ENCODE assay signal across 20 cellular contexts in genomic region chr6:131998255-131998982, GRCh38. TPM values are rescaled to one million over a fixed set of nuclear protein-coding genes. Genes with fewer than 3 reads are reported as not detected.
DNase-seq lines count a peak whose midpoint lies in the region; ATAC-seq and TF ChIP-seq lines count a peak whose summit lies in the region.
"Had no signal": no experiment of that assay in that cellular context is flagged by ENCODE, and none has a peak within 500 bp of the region (broad histone marks: within the 10 kb centered on the region; RNA-seq: fewer than 3 reads in every experiment).

No MANE protein-coding gene starts in this region.

- H3K4me1 Mint-ChIP-seq in natural killer cell, result no peaks in the 10 kb centered on the region

- DNase-seq in DMS53 (lab: John Stamatoyannopoulos, UW), result peak; percentile 13
- DNase-seq in DMS53 treated with DMSO at 0.1 percent for 48 hours (lab: John Stamatoyannopoulos, UW; ENCODE audit: unreplicated experiment), result no peak
- peak; percentile 63 to 93 for DNase-seq in cardiac fibroblast (ENCODE audit: low read depth in 2 of 2)
- peak; percentile 48 for DNase-seq in hepatocyte (ENCODE audit: low spot score)
- no peak for DNase-seq in testis
- DNase-seq in natural killer cell, result no peak
- no peak for DNase-seq in NCI-H1436 (lab: John Stamatoyannopoulos, UW)
- DNase-seq: 8988T; activated CD4-positive, alpha-beta T cell treated with anti-CD3 and anti-CD28 coated beads, Interleukin-2, amount 50 U/mL, for 1 hour; activated naive CD4-positive, alpha-beta T cell treated with anti-CD3 and anti-CD28 coated beads for 36 hours; DMS79; effector memory CD4-positive, alpha-beta T cell; mammary epithelial cell; NCI-H2081; NCI-H526 treated with DMSO at 0.1 percent for 48 hours; OCI-M1; stimulated activated CD4-positive, alpha-beta T cell treated with anti-CD3 and anti-CD28 coated beads, Interleukin-4, amount 100 ng/mL, for 24 hours; stimulated activated CD8-positive, alpha-beta memory T cell treated with anti-CD3 and anti-CD28 coated beads, Interleukin-4, amount 100 ng/mL, for 48 hours had no signal

- H4K20me1 ChIP-seq in hepatocyte (ENCODE audit: insufficient read depth, poor library complexity, severe bottlenecking), result no peaks in the 10 kb centered on the region

- H3K4me2 ChIP-seq in hepatocyte, result no peak overlapping the region

- intact Hi-C loops in testis (cut with DNase I; ENCODE audit: low total_unique reads) (no loop called here), natural killer cell (cut with micrococcal nuclease) (no loop called here)

- no peaks in the 10 kb centered on the region for H3K9me2 ChIP-seq in hepatocyte (replicated peaks; ENCODE audit: insufficient read depth)

- no peaks in the 10 kb centered on the region for H3K36me3 Mint-ChIP-seq in natural killer cell
- H3K36me3 Mint-ChIP-seq: brain had no signal

- no peak overlapping the region for H3K4me3 Mint-ChIP-seq in natural killer cell
- H3K4me3 Mint-ChIP-seq: activated naive CD4-positive, alpha-beta T cell treated with anti-CD3 and anti-CD28 coated beads for 36 hours; brain had no signal

- no peak for TF ChIP-seq CTCF in cardiac fibroblast (IDR thresholded peaks at IDR 0.05; ENCODE audit: low read depth, low read length)
- TF ChIP-seq CTCF in hepatocyte (IDR thresholded peaks at IDR 0.05; ENCODE audit: poor library complexity), result no peak
- no peak for TF ChIP-seq CTCF in testis (IDR thresholded peaks at IDR 0.05)
- no peak for TF ChIP-seq CTCF in natural killer cell (IDR thresholded peaks at IDR 0.05)

- H3K9me3 Mint-ChIP-seq in natural killer cell, result no peaks in the 10 kb centered on the region
- H3K9me3 Mint-ChIP-seq: activated naive CD4-positive, alpha-beta T cell treated with anti-CD3 and anti-CD28 coated beads for 36 hours had no signal

- 77% methylated on average over 9 of the region's 9 CpGs for whole genome bisulfite sequencing in hepatocyte (ENCODE audit: low lambda C conversion rate, missing lambda C conversion rate)
- WGBS in urinary bladder, result 35% methylated on average over 9 of the region's 9 CpGs
- WGBS in testis, 2 donors, result 77 to 85% methylated on average over 9 of the region's 9 CpGs

- no peak overlapping the region for H3K27ac Mint-ChIP-seq in natural killer cell
- H3K27ac Mint-ChIP-seq: activated naive CD4-positive, alpha-beta T cell treated with anti-CD3 and anti-CD28 coated beads for 36 hours had no signal

- no peak for ATAC-seq in natural killer cell

- peak overlapping the region; percentile 79 for H3K27ac ChIP-seq in hepatocyte
- peak overlapping the region; percentile 54 for H3K27ac ChIP-seq in urinary bladder (ENCODE audit: low read depth)
- no peak overlapping the region for H3K27ac ChIP-seq in testis

- H3K9me3 ChIP-seq in hepatocyte (ENCODE audit: low read depth), result no peaks in the 10 kb centered on the region
- H3K9me3 ChIP-seq in testis, result no peaks in the 10 kb centered on the region

- TF ChIP-seq POLR2A in testis (IDR thresholded peaks at IDR 0.05), result no peak

- H3K4me1 ChIP-seq in hepatocyte (ENCODE audit: insufficient read depth), result peaks cover 11% of the 10 kb centered on the region
- H3K4me1 ChIP-seq in urinary bladder (ENCODE audit: insufficient read depth), result no peaks in the 10 kb centered on the region
- H3K4me1 ChIP-seq in testis, result no peaks in the 10 kb centered on the region

- H2AFZ ChIP-seq in hepatocyte, result no peak overlapping the region

- no peak overlapping the region for H3K4me3 ChIP-seq in cardiac fibroblast (replicated peaks in 1 of 2; ENCODE audit: low read depth in 2 of 2, low read length in 2 of 2)
- no peak overlapping the region for H3K4me3 ChIP-seq in hepatocyte
- no peak overlapping the region for H3K4me3 ChIP-seq in urinary bladder (ENCODE audit: low read depth, low read length)
- no peak overlapping the region for H3K4me3 ChIP-seq in testis

- H3K79me2 ChIP-seq in hepatocyte, result no peaks in the 10 kb centered on the region

- H3K36me3 ChIP-seq in hepatocyte (replicated peaks; ENCODE audit: insufficient read depth, low read depth), result no peaks in the 10 kb centered on the region
- H3K36me3 ChIP-seq in urinary bladder (ENCODE audit: insufficient read depth), result no peaks in the 10 kb centered on the region
- H3K36me3 ChIP-seq in testis (ENCODE audit: low read depth, missing control alignments), result no peaks in the 10 kb centered on the region

- H3K27me3 ChIP-seq in hepatocyte (no peaks in the 10 kb centered on the region), testis (no peaks in the 10 kb centered on the region)

- no peaks in the 10 kb centered on the region for H3K27me3 Mint-ChIP-seq in natural killer cell (ENCODE audit: low read depth in 2 of 2)
- H3K27me3 Mint-ChIP-seq: brain had no signal

RNA-seq across cellular contexts. Expression of gene CCN2, which starts 47.2 kb away (rescaled TPM):
- total RNA-seq in hepatocyte (116 and 147 TPM in 2 replicates), urinary bladder (85.8 TPM), testis (10 to 100 TPM; 39.1 to 50.2 TPM), natural killer cell (not detected)
- polyA plus RNA-seq in hepatocyte (296 and 300 TPM in 2 replicates), urinary bladder (506 TPM), testis (ENCODE audit: insufficient read depth, low read depth, low replicate concordance) (50.4 TPM)
- total RNA-seq: activated naive CD4-positive, alpha-beta T cell treated with anti-CD3 and anti-CD28 coated beads for 36 hours had no signal

Comparison
In these comparisons a context has a peak if more than half of its experiments do, and no peak if none do; other contexts are left out.
1. DNase-seq: peak in DMS53 (single experiment), cardiac fibroblast (2 of 2) and hepatocyte (single experiment); none in DMS53 treated with DMSO at 0.1 percent for 48 hours (single experiment), testis (single experiment), natural killer cell (single experiment) and NCI-H1436 (single experiment).
2. H3K27ac ChIP-seq: peak in hepatocyte (single experiment) and urinary bladder (single experiment); none in testis (0 of 2).
3. RNA of gene CCN2, which starts 47.2 kb away (total RNA-seq): 116 to 147 TPM in hepatocyte, 85.8 TPM in urinary bladder (single experiment) and 39.1 to 50.2 TPM in testis; not detected in natural killer cell; every median in the first group is over 10 times any median in the second.